ENCODE assay signal across 8 cellular contexts in the genomic region with DNA sequence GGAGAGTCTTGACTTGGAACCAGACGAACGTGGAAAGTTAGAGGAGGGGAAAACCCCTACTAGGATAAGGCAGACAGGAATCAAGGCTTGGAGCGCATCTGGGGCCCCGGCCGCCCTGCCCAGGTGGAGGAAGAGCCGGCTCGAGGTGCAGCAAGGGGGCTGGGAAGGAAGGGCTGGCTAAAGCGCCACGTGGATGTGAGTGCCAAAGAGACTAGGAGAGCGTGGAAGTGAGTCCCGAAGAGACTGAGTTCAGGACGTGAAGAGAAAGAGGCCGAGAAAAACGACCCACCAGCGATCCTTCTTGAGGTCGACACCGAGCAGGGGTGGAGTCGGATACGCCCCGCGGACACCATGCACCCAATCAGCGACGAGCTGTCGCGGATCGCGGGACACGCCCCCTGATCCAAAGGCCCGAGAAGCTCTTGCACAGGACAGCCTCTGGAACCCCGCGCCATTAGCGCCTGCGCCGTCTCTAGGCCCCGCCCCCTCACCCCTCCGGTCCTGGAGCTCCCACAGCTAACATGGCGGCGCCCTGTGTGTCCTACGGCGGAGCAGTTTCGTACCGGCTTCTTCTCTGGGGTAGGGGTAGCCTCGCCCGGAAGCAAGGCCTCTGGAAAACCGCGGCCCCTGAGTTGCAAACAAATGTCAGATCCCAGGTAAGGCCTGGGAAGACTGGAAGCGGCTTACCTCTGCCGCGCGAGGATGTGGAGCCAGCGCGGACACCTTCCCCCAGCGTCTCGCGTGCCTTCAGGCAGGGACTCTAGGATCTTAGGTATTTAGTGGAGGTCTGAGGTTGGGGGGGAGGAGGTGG. TPM values are rescaled to one million over a fixed set of nuclear protein-coding genes. Genes with fewer than 3 reads are reported as not detected.
A peak's percentile ranks its signal among the peaks of the same experiment; 100 is the strongest.
DNase-seq lines count a peak whose midpoint lies in the region; ATAC-seq and TF ChIP-seq lines count a peak whose summit lies in the region.

Gene MRPS9 (plus strand): TSS at position 498 of the 811 bp plus-strand sequence. CDS start 24 bp downstream, at position 522.

- ATAC-seq in CD8-positive, alpha-beta T cell: peak; percentile 97
- ATAC-seq in GM19467 (IDR thresholded peaks at IDR 0.05; ENCODE audit: unreplicated experiment): peak; percentile 100
- ATAC-seq in lung (ENCODE audit: insufficient read depth, low FRiP score): peak; percentile 100

- TF ChIP-seq CTCF in CD8-positive, alpha-beta T cell (IDR thresholded peaks at IDR 0.05): no peak
- TF ChIP-seq CTCF in lung (IDR thresholded peaks at IDR 0.05; ENCODE audit: control extremely low read depth, extremely low read depth): no peak

- H3K27me3 Mint-ChIP-seq in CD8-positive, alpha-beta T cell (ENCODE audit: low read depth): no peaks in the 10 kb centered on the region

- POLR2A ChIA-PET in CD8-positive, alpha-beta T cell (lab: Charles Lee): interaction anchor here (0.8 to 1.5 kb wide), 4 partner anchors 13 to 292 kb away, joined by 3 to 7 read pairs (median 4); no protein-coding TSS in a partner anchor

- H3K4me1 Mint-ChIP-seq in CD8-positive, alpha-beta T cell (ENCODE audit: low read depth): peaks cover 53% of the 10 kb centered on the region

- H3K36me3 ChIP-seq in CD8-positive, alpha-beta T cell (ENCODE audit: insufficient read depth, low read length): no peaks in the 10 kb centered on the region
- H3K36me3 ChIP-seq in lung (ENCODE audit: control insufficient read depth in 2 of 2, insufficient read depth in 2 of 2, low read length in 2 of 2): no peaks in the 10 kb centered on the region

- H3K4me3 Mint-ChIP-seq in CD8-positive, alpha-beta T cell: peak within 1 kb of the TSS; percentile 97

- H3K27ac ChIP-seq in CD8-positive, alpha-beta T cell (ENCODE audit: low read depth, low read length): peak within 1 kb of the TSS; percentile 74
- H3K27ac ChIP-seq in lung (ENCODE audit: low read depth in 1 of 2, low read length in 1 of 2): peak within 1 kb of the TSS; percentile 86 to 88

- H3K27ac Mint-ChIP-seq in CD8-positive, alpha-beta T cell: peak within 1 kb of the TSS; percentile 96

- WGBS in lung, 2 donors: 0% methylated on average over 55 of the region's 55 CpGs

- H3K4me1 ChIP-seq in CD8-positive, alpha-beta T cell (ENCODE audit: insufficient read depth, low read length): peaks cover 13% of the 10 kb centered on the region
- peaks cover 3 to 10% of the 10 kb centered on the region in 2 donors for H3K4me1 ChIP-seq in lung (ENCODE audit: control insufficient read depth in 2 of 2, insufficient read depth in 2 of 2, low read length in 2 of 2)

- no peaks in the 10 kb centered on the region for H3K27me3 ChIP-seq in CD8-positive, alpha-beta T cell (ENCODE audit: insufficient read depth, low read length)
- no peaks in the 10 kb centered on the region for H3K27me3 ChIP-seq in lung (ENCODE audit: control insufficient read depth, insufficient read depth)

- peak; percentile 96 to 99 (median 97) for DNase-seq in CD8-positive, alpha-beta T cell
- DNase-seq in HS-27A (ENCODE audit: low read depth): peak; percentile 86
- DNase-seq in NK-92 (lab: John Stamatoyannopoulos, UW; ENCODE audit: unreplicated experiment): peak; percentile 81
- peak; percentile 94 to 96 for DNase-seq in activated CD8-positive, alpha-beta memory T cell treated with anti-CD3 and anti-CD28 coated beads for 1 hour (ENCODE audit: extremely low read depth in 1 of 2, low read depth in 1 of 2)
- peak; percentile 95 for DNase-seq in effector CD4-positive, alpha-beta T cell
- DNase-seq in lung (ENCODE audit: low spot score): peak; percentile 98
- DNase-seq in stimulated activated CD4-positive, alpha-beta T cell treated with anti-CD3 and anti-CD28 coated beads, TNF-alpha, amount 100 ng/mL, for 4 hours (ENCODE audit: low read depth in 3 of 3): peak; percentile 95 to 97 (median 97)

- peak within 1 kb of the TSS; percentile 80 for H3K4me3 ChIP-seq in CD8-positive, alpha-beta T cell (ENCODE audit: low read depth, low read length)
- peak within 1 kb of the TSS; percentile 72 for H3K4me3 ChIP-seq in lung

- intact Hi-C loops in CD8-positive, alpha-beta T cell (cut with DNase I, micrococcal nuclease): loop anchor here (2.0 to 10.0 kb wide), 5 partner anchors 40 to 1157 kb away; partner anchors contain the start of genes C2orf49 (in 1 of the 2), POU3F3 (in 1 of the 2) and UXS1 (in 1 of the 2)

- no peaks in the 10 kb centered on the region for H3K9me3 ChIP-seq in CD8-positive, alpha-beta T cell (ENCODE audit: low read length)
- no peaks in the 10 kb centered on the region for H3K9me3 ChIP-seq in lung (ENCODE audit: control insufficient read depth in 2 of 2, insufficient read depth in 1 of 2, low read length in 1 of 2)

- H3K9me3 Mint-ChIP-seq in CD8-positive, alpha-beta T cell: no peaks in the 10 kb centered on the region

- H3K36me3 Mint-ChIP-seq in CD8-positive, alpha-beta T cell: peaks cover 14% of the 10 kb centered on the region

- CTCF ChIA-PET in CD8-positive, alpha-beta T cell (lab: Charles Lee): no interaction called here

RNA-seq across cellular contexts. Expression of gene MRPS9, which starts in this region (rescaled TPM):
- total RNA-seq in CD8-positive, alpha-beta T cell: 10 to 100 TPM in 1 of 2 experiments, 1 to 10 TPM in 1; 9.2 to 10.4 TPM
- 10 to 100 TPM; 17.6 to 21.4 TPM for total RNA-seq in lung
- polyA plus RNA-seq in lung: 10 to 100 TPM; 17.1 to 28.6 TPM

Comparison
In these comparisons a context has a peak if more than half of its experiments do, and no peak if none do; other contexts are left out.
1. Peak in every context shown above with its lines: DNase-seq, ATAC-seq, H3K4me3 ChIP-seq and H3K27ac ChIP-seq.